19 cellular contexts compared by ENCODE assay signal in the genomic region with DNA sequence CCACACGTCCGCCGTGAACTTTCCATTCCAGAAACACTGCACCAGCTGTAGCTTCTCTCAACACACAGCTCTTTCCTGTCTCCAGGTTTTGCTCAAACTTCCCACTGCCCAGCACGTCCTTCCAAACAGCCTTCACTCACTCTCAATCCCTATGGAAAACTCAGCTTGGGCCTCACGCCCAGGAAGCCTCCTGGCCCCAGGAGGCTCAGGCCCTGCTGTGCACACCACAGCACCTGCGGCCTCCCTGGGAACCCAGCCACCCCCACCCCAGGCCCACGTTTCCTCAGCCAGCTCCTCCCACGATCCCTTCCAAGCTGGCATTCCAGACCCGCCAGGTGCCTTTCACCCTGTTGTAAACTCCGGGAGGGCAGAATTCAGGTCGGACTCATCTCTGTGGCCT. TPM values are rescaled to one million over a fixed set of nuclear protein-coding genes. Genes with fewer than 3 reads are reported as not detected.
A peak's percentile ranks its signal among the peaks of the same experiment; 100 is the strongest.
DNase-seq lines count a peak whose midpoint lies in the region; ATAC-seq and TF ChIP-seq lines count a peak whose summit lies in the region.
"Had no signal": no experiment of that assay in that cellular context is flagged by ENCODE, and none has a peak within 500 bp of the region (broad histone marks: within the 10 kb centered on the region; RNA-seq: fewer than 3 reads in every experiment).

No MANE protein-coding gene starts in this region.

- TF ChIP-seq RAD21 in SK-N-SH (IDR thresholded peaks at IDR 0.05; ENCODE audit: low read length) = no peak

- peaks cover 0 to 24% of the 10 kb centered on the region in 2 experiments; a peak in 1 of 4 replicates for H3K4me1 ChIP-seq in SK-N-SH (ENCODE audit: control insufficient read depth in 1 of 2, insufficient read depth in 2 of 2, low read depth in 1 of 2, low read length in 1 of 2)

- peak overlapping the region; percentile 43 for H3K27ac Mint-ChIP-seq in progenitor cell of endocrine pancreas
- H3K27ac Mint-ChIP-seq: HFFc6 had no signal

- DNase-seq in SK-N-SH (peak; percentile 23), NCI-H146 treated with DMSO at 0.1 percent for 48 hours (lab: John Stamatoyannopoulos, UW; ENCODE audit: unreplicated experiment) (peak; percentile 62), dermis blood vessel endothelial cell (peak; percentile 12), progenitor cell of endocrine pancreas (ENCODE audit: low spot score, unreplicated experiment) (no peak)
- DNase-seq in stimulated activated CD4-positive, alpha-beta T cell treated with anti-CD3 and anti-CD28 coated beads, Interleukin-4, amount 100 ng/mL, for 1 hour = no peak
- no peak for DNase-seq in activated CD4-positive, alpha-beta T cell treated with anti-CD3 and anti-CD28 coated beads, Interleukin-2, amount 50 U/mL, for 48 hours
- DNase-seq: activated CD4-positive, alpha-beta T cell treated with anti-CD3 and anti-CD28 coated beads for 48 hours; activated effector memory CD4-positive, alpha-beta T cell treated with Interleukin-2 at 50 U/mL for 16 hours; caudate nucleus; DND-41; HFFc6; NK-92 treated with Interleukin-12 subunit alpha and Interleukin-12 subunit beta, amount 100 ng/mL, for 24 hours; SW 1271 had no signal

- H3K9me3 Mint-ChIP-seq in progenitor cell of endocrine pancreas (ENCODE audit: low read depth) = no peaks in the 10 kb centered on the region
- H3K9me3 Mint-ChIP-seq: HFFc6 had no signal

- no peak overlapping the region for H3K4me2 ChIP-seq in SK-N-SH

- CTCF ChIA-PET in SK-N-SH (lab: Yijun Ruan, JAX) = no interaction called here

- POLR2A ChIA-PET in SK-N-SH (lab: Yijun Ruan, JAX) = no interaction called here

- no peak for TF ChIP-seq EP300 in SK-N-SH (IDR thresholded peaks at IDR 0.05; ENCODE audit: borderline replicate concordance in 1 of 2, low read depth in 1 of 2, low read length in 1 of 2)

- peaks cover 14% of the 10 kb centered on the region for H3K4me1 Mint-ChIP-seq in progenitor cell of endocrine pancreas (ENCODE audit: low read depth)

- no peak overlapping the region for H3K4me3 Mint-ChIP-seq in progenitor cell of endocrine pancreas (ENCODE audit: low read depth)
- H3K4me3 Mint-ChIP-seq: HFFc6 had no signal

- no peak overlapping the region for H3K9ac ChIP-seq in SK-N-SH

- ATAC-seq in SK-N-SH treated with all-trans-retinoic acid at 6 μM for 48 hours (no peak; the same call in 2 of the 3 replicates), GM18520 (IDR thresholded peaks at IDR 0.05; ENCODE audit: unreplicated experiment) (no peak)

- WGBS in SK-N-SH (ENCODE audit: low lambda C conversion rate) = 92% methylated on average over 11 of the region's 11 CpGs

- no peak for TF ChIP-seq CTCF in SK-N-SH (IDR thresholded peaks at IDR 0.05)
- no peak for TF ChIP-seq CTCF in progenitor cell of endocrine pancreas (IDR thresholded peaks at IDR 0.05; ENCODE audit: unreplicated experiment)

- no peaks in the 10 kb centered on the region for H3F3A ChIP-seq in SK-N-SH (replicated peaks; ENCODE audit: insufficient read depth)

- H3K36me3 ChIP-seq in SK-N-SH (replicated peaks in 1 of 2; ENCODE audit: control insufficient read depth in 1 of 2, insufficient read depth in 2 of 2, low read length in 1 of 2) = no peaks in the 10 kb centered on the region
- H3K36me3 ChIP-seq: thoracic aorta had no signal

- H4K20me1 ChIP-seq in SK-N-SH (ENCODE audit: insufficient read depth) = no peaks in the 10 kb centered on the region

- H3K27me3 Mint-ChIP-seq in progenitor cell of endocrine pancreas = peaks cover 18% of the 10 kb centered on the region

- no peaks in the 10 kb centered on the region for H3K9me3 ChIP-seq in SK-N-SH
- H3K9me3 ChIP-seq: thoracic aorta had no signal

- H3K36me3 Mint-ChIP-seq in progenitor cell of endocrine pancreas (ENCODE audit: insufficient read depth) = no peaks in the 10 kb centered on the region

- H3K27me3 ChIP-seq in SK-N-SH (ENCODE audit: insufficient read depth) = no peaks in the 10 kb centered on the region

- no peak overlapping the region for H2AFZ ChIP-seq in SK-N-SH (ENCODE audit: low read depth)

- H3K27ac ChIP-seq in SK-N-SH (ENCODE audit: low read depth in 2 of 2, low read length in 1 of 2) = no peak overlapping the region
- H3K27ac ChIP-seq: C4-2B, thoracic aorta had no signal

- no peaks in the 10 kb centered on the region for H3K9me2 ChIP-seq in SK-N-SH

- no peaks in the 10 kb centered on the region for H3K79me2 ChIP-seq in SK-N-SH (ENCODE audit: insufficient read depth)

- no peak overlapping the region for H3K4me3 ChIP-seq in SK-N-SH (ENCODE audit: low read depth in 2 of 2, low read length in 1 of 2)
- H3K4me3 ChIP-seq: thoracic aorta had no signal

TF ChIP-seq in SK-N-SH, 30 proteins besides CTCF, POLR2A, EP300 and RAD21:
- TF ChIP-seq, protein P1, sequence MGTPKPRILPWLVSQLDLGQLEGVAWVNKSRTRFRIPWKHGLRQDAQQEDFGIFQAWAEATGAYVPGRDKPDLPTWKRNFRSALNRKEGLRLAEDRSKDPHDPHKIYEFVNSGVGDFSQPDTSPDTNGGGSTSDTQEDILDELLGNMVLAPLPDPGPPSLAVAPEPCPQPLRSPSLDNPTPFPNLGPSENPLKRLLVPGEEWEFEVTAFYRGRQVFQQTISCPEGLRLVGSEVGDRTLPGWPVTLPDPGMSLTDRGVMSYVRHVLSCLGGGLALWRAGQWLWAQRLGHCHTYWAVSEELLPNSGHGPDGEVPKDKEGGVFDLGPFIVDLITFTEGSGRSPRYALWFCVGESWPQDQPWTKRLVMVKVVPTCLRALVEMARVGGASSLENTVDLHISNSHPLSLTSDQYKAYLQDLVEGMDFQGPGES (IDR thresholded peaks at IDR 0.05; ENCODE audit: low read depth, low read length) = no peak
- TF ChIP-seq POLR2AphosphoS5 (IDR thresholded peaks at IDR 0.05; ENCODE audit: low read depth, low read length) (no peak), ELF1 (IDR thresholded peaks at IDR 0.05) (no peak), MXI1 (IDR thresholded peaks at IDR 0.05; ENCODE audit: low read depth, low read length) (no peak), FOSL2 (IDR thresholded peaks at IDR 0.05; ENCODE audit: borderline replicate concordance, low read depth) (no peak), YY1 (IDR thresholded peaks at IDR 0.05; ENCODE audit: low read depth) (no peak), TEAD4 (IDR thresholded peaks at IDR 0.05; ENCODE audit: borderline replicate concordance, insufficient read depth) (no peak), JUND (IDR thresholded peaks at IDR 0.05) (no peak), NRF1 (IDR thresholded peaks at IDR 0.05; ENCODE audit: low read depth, low read length) (no peak), RFX5 (IDR thresholded peaks at IDR 0.05; ENCODE audit: low read length) (no peak)
- TF ChIP-seq, protein P2, sequence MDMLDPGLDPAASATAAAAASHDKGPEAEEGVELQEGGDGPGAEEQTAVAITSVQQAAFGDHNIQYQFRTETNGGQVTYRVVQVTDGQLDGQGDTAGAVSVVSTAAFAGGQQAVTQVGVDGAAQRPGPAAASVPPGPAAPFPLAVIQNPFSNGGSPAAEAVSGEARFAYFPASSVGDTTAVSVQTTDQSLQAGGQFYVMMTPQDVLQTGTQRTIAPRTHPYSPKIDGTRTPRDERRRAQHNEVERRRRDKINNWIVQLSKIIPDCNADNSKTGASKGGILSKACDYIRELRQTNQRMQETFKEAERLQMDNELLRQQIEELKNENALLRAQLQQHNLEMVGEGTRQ (IDR thresholded peaks at IDR 0.05; ENCODE audit: borderline replicate concordance, low read depth, low read length) = no peak
TF ChIP-seq in SK-N-SH: peak in this region for 0.

TF ChIP-seq in SK-N-SH treated with all-trans-retinoic acid at 6 μM for 48 hours, 23 proteins besides CTCF, POLR2A, EP300 and RAD21:
- TF ChIP-seq ZNF8 (CRISPR knock-in tag; IDR thresholded peaks at IDR 0.05) (no peak), GLIS3 (CRISPR knock-in tag; IDR thresholded peaks at IDR 0.05) (no peak), SNAI2 (CRISPR knock-in tag; IDR thresholded peaks at IDR 0.05) (no peak), TCF4 (CRISPR knock-in tag; IDR thresholded peaks at IDR 0.05; ENCODE audit: borderline replicate concordance) (no peak)

RNA-seq across cellular contexts. Expression of a gene that starts 35.2 kb away (rescaled TPM):
- polyA plus RNA-seq in SK-N-SH (2012; rRNA removed) = 0.96 and 1.7 TPM in 2 replicates
- 0.21 and 0.56 TPM in 2 replicates for polyA plus RNA-seq in SK-N-SH (2012; cell fraction: cytosol; rRNA removed)
- polyA plus RNA-seq in SK-N-SH (2012; cell fraction: nucleus; rRNA removed) = 2.6 and 3.3 TPM in 2 replicates
- 0.17 and 0.28 TPM in 2 replicates for total RNA-seq in dermis blood vessel endothelial cell
- 0.17 and 0.18 TPM in 2 replicates for total RNA-seq in progenitor cell of endocrine pancreas
- total RNA-seq: epithelial cell of proximal tubule, RPMI7951 had no signal

Comparison
In these comparisons a context has a peak if more than half of its experiments do, and no peak if none do; other contexts are left out.
1. DNase-seq: peak in SK-N-SH (single experiment), NCI-H146 treated with DMSO at 0.1 percent for 48 hours (single experiment) and dermis blood vessel endothelial cell (single experiment); none in progenitor cell of endocrine pancreas (single experiment), stimulated activated CD4-positive, alpha-beta T cell treated with anti-CD3 and anti-CD28 coated beads, Interleukin-4, amount 100 ng/mL, for 1 hour (single experiment) and activated CD4-positive, alpha-beta T cell treated with anti-CD3 and anti-CD28 coated beads, Interleukin-2, amount 50 U/mL, for 48 hours (0 of 2).